Comparison of ENCODE assay signal across 14 cellular contexts in genomic region chr1:192518700-192519099, GRCh38. TPM values are rescaled to one million over a fixed set of nuclear protein-coding genes. Genes with fewer than 3 reads are reported as not detected.
DNase-seq lines count a peak whose midpoint lies in the region; ATAC-seq and TF ChIP-seq lines count a peak whose summit lies in the region.
"Had no signal": no experiment of that assay in that cellular context is flagged by ENCODE, and none has a peak within 500 bp of the region (broad histone marks: within the 10 kb centered on the region; RNA-seq: fewer than 3 reads in every experiment).

No MANE protein-coding gene starts in this region.

- intact Hi-C loops in psoas muscle (cut with DNase I): no loop called here

- no peak overlapping the region for H2AFZ ChIP-seq in OCI-LY3 (ENCODE audit: low read depth, low read length)
- H2AFZ ChIP-seq: PC-9 had no signal

- H3K27ac ChIP-seq in OCI-LY3 (ENCODE audit: low read length): peak overlapping the region; percentile 33
- H3K27ac ChIP-seq in SJCRH30: no peak overlapping the region
- no peak overlapping the region for H3K27ac ChIP-seq in psoas muscle
- H3K27ac ChIP-seq: pancreas, PC-9, thyroid gland had no signal

- no peaks in the 10 kb centered on the region for H4K20me1 ChIP-seq in OCI-LY3 (ENCODE audit: insufficient read depth, low read length)

- no peaks in the 10 kb centered on the region for H3K9me3 ChIP-seq in OCI-LY3 (ENCODE audit: insufficient read depth, low read length)
- no peaks in the 10 kb centered on the region for H3K9me3 ChIP-seq in SJCRH30 (replicated peaks)
- H3K9me3 ChIP-seq in psoas muscle: no peaks in the 10 kb centered on the region
- H3K9me3 ChIP-seq: pancreas, thyroid gland had no signal

- no peak for TF ChIP-seq CTCF in OCI-LY3 (IDR thresholded peaks at IDR 0.05; ENCODE audit: low read depth, low read length)
- TF ChIP-seq CTCF in omental fat pad (IDR thresholded peaks at IDR 0.05): no peak
- no peak for TF ChIP-seq CTCF in psoas muscle (IDR thresholded peaks at IDR 0.05)

- H3K9ac ChIP-seq in OCI-LY3 (ENCODE audit: low read length): no peak overlapping the region

- H3K4me1 ChIP-seq in OCI-LY3 (ENCODE audit: low read length) (peaks cover 67% of the 10 kb centered on the region), SJCRH30 (peaks cover 13% of the 10 kb centered on the region), psoas muscle (no peaks in the 10 kb centered on the region)
- H3K4me1 ChIP-seq: pancreas, thyroid gland had no signal

- no peak for DNase-seq in activated effector memory CD4-positive, alpha-beta T cell treated with anti-CD3 and anti-CD28 coated beads, Interleukin-2, amount 50 U/mL, for 16 hours
- DNase-seq in SJCRH30 (no peak), omental fat pad (ENCODE audit: low spot score) (no peak), psoas muscle (no peak)
- DNase-seq: activated effector memory CD4-positive, alpha-beta T cell treated with Interleukin-2 at 50 U/mL for 16 hours; cerebellar nuclear complex; NCI-H1694 treated with DMSO at 0.1 percent for 48 hours; pancreas; PC-9; thyroid gland had no signal

- H3K4me2 ChIP-seq in OCI-LY3 (ENCODE audit: low read length): peak overlapping the region; percentile 6; the same call in 1 of the 2 replicates
- H3K4me2 ChIP-seq: PC-9 had no signal

- no peak overlapping the region for H3K4me3 ChIP-seq in OCI-LY3 (ENCODE audit: low read length)
- H3K4me3 ChIP-seq in SJCRH30: no peak overlapping the region
- no peak overlapping the region for H3K4me3 ChIP-seq in psoas muscle
- H3K4me3 ChIP-seq: pancreas, PC-9, thyroid gland had no signal

- H3K27me3 ChIP-seq in OCI-LY3 (ENCODE audit: low read depth, low read length) (no peaks in the 10 kb centered on the region), SJCRH30 (no peaks in the 10 kb centered on the region), psoas muscle (ENCODE audit: insufficient read depth in 3 of 3, low read length in 2 of 3) (no peaks in the 10 kb centered on the region)
- H3K27me3 ChIP-seq: pancreas, thyroid gland had no signal

- ATAC-seq in GM18858 (IDR thresholded peaks at IDR 0.05; ENCODE audit: unreplicated experiment): peak; percentile 42
- peak; percentile 45 for ATAC-seq in GM21381 (IDR thresholded peaks at IDR 0.05; ENCODE audit: unreplicated experiment)
- ATAC-seq in HG02973 (IDR thresholded peaks at IDR 0.05; ENCODE audit: unreplicated experiment): peak; percentile 50
- no peak for ATAC-seq in omental fat pad (ENCODE audit: low FRiP score)
- ATAC-seq in psoas muscle: no peak
- ATAC-seq: pancreas had no signal

- H3K79me2 ChIP-seq in OCI-LY3 (ENCODE audit: low read length): no peaks in the 10 kb centered on the region

- H3K36me3 ChIP-seq in OCI-LY3 (replicated peaks; ENCODE audit: low read depth, low read length) (no peaks in the 10 kb centered on the region), SJCRH30 (no peaks in the 10 kb centered on the region), psoas muscle (ENCODE audit: insufficient read depth in 1 of 2, low read depth in 1 of 2) (no peaks in the 10 kb centered on the region)
- H3K36me3 ChIP-seq: pancreas, thyroid gland had no signal

RNA-seq across cellular contexts. Expression of gene RGS1, which starts 56.9 kb away (rescaled TPM):
- total RNA-seq in SJCRH30 (2014; rRNA removed; shearing (Covaris generic)): not detected in 2 replicates
- 10 to 100 TPM; 28.4 to 63.6 (median 47.1) TPM for total RNA-seq in omental fat pad
- 1 to 10 TPM in 3 of 4 donors, under 1 TPM in 1; 0.61 to 1.7 (median 1.4) TPM for total RNA-seq in psoas muscle
- polyA plus RNA-seq in psoas muscle: 1 to 10 TPM in 2 of 3 donors, under 1 TPM in 1; 0.06 to 1.7 (median 1.1) TPM
- total RNA-seq: PC-9 had no signal

Comparison
In these comparisons a context has a peak if more than half of its experiments do, and no peak if none do; other contexts are left out.
1. ATAC-seq: peak in GM18858 (single experiment), GM21381 (single experiment) and HG02973 (single experiment); none in omental fat pad (single experiment) and psoas muscle (0 of 4).
2. RNA of gene RGS1, which starts 56.9 kb away (total RNA-seq): 28.4 to 63.6 TPM in omental fat pad; 0.61 to 1.7 TPM in psoas muscle and not detected in SJCRH30; every median in the first group is over 10 times any median in the second.